ENCODE assay signal across 13 cellular contexts in the genomic region with DNA sequence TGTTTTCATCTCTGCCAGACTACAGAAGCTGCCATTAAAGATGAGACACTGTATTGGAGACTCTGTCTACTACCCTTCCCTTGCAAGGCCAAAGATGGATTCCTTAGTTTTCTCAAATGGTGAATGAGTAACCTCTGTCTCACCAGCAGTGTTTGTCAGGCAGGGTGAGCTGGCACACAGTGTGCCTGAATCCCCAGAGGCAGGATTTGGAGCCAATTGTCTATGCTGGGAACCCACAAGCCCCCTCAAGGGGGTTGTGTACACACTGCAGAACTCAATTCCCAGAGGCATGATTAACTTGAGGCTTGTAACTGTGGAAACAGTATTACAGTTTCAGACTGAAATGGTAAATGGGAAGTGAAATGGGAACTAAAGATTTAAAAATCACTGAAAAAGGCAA.
A peak's percentile ranks its signal among the peaks of the same experiment; 100 is the strongest.
DNase-seq lines count a peak whose midpoint lies in the region; ATAC-seq and TF ChIP-seq lines count a peak whose summit lies in the region.
"Had no signal": no experiment of that assay in that cellular context is flagged by ENCODE, and none has a peak within 500 bp of the region (broad histone marks: within the 10 kb centered on the region; RNA-seq: fewer than 3 reads in every experiment).

No MANE protein-coding gene starts in this region.

- H3K79me2 ChIP-seq in neural progenitor cell (ENCODE audit: low read depth), result no peaks in the 10 kb centered on the region

- no peak overlapping the region for H3K4me3 Mint-ChIP-seq in neural progenitor cell

- no peaks in the 10 kb centered on the region for H3K36me3 ChIP-seq in BLaER1 treated with 17β-estradiol and CSF1 and Interleukin-3, amounts not matched to agents 10 nM and 100 nM
- no peaks in the 10 kb centered on the region for H3K36me3 ChIP-seq in neural progenitor cell
- H3K36me3 ChIP-seq: cardiac muscle cell had no signal

- H3K9me3 Mint-ChIP-seq in neural progenitor cell, result no peaks in the 10 kb centered on the region
- H3K9me3 Mint-ChIP-seq: activated T-helper 2 cell treated with anti-CD3 and anti-CD28 coated beads, Interferon-gamma antibody, Interleukin-2, Interleukin-4, amounts not matched to agents 10 μg/mL and 5 μg/mL and 100 μg/mL, durations not matched to agents 14 hours and 24 hours and 36 hours had no signal

- no peaks in the 10 kb centered on the region for H3F3A ChIP-seq in neural progenitor cell (ENCODE audit: low read depth)

- no peak overlapping the region for H2AFZ ChIP-seq in neural progenitor cell (replicated peaks)

- H3K4me3 ChIP-seq in BLaER1 treated with 17β-estradiol and CSF1 and Interleukin-3, amounts not matched to agents 10 nM and 100 nM, result no peak overlapping the region
- no peak overlapping the region for H3K4me3 ChIP-seq in neural progenitor cell
- H3K4me3 ChIP-seq: cardiac muscle cell had no signal

- no peak for TF ChIP-seq CTCF in neural progenitor cell (IDR thresholded peaks at IDR 0.05)

- H3K9ac ChIP-seq in BLaER1 treated with 17β-estradiol and CSF1 and Interleukin-3, amounts not matched to agents 10 nM and 100 nM, result no peak overlapping the region
- no peak overlapping the region for H3K9ac ChIP-seq in neural progenitor cell

- peaks cover 12 to 39% (median 28%) of the 10 kb centered on the region in 10 experiments for H3K4me1 ChIP-seq in BLaER1 treated with 17β-estradiol and CSF1 and Interleukin-3, amounts not matched to agents 10 nM and 100 nM
- no peaks in the 10 kb centered on the region for H3K4me1 ChIP-seq in neural progenitor cell

- H3K4me1 Mint-ChIP-seq in neural progenitor cell, result peaks cover 4% of the 10 kb centered on the region

- H3K4me2 ChIP-seq in BLaER1 treated with 17β-estradiol and CSF1 and Interleukin-3, amounts not matched to agents 10 nM and 100 nM, result peak overlapping the region; percentile 54 to 81 (median 65)
- H3K4me2 ChIP-seq in neural progenitor cell, result no peak overlapping the region

- peaks cover 3% of the 10 kb centered on the region for H3K27me3 Mint-ChIP-seq in neural progenitor cell (ENCODE audit: insufficient read depth, low read depth)

- ATAC-seq in GM21529 (IDR thresholded peaks at IDR 0.05; ENCODE audit: unreplicated experiment) (no peak), SK-N-SH treated with all-trans-retinoic acid at 6 μM for 48 hours (no peak)

- H3K36me3 Mint-ChIP-seq in neural progenitor cell, result no peaks in the 10 kb centered on the region

- DNase-seq in NAMALWA (ENCODE audit: low spot score), result peak; percentile 6
- DNase-seq in brain pericyte (ENCODE audit: low read depth, low spot score), result peak; percentile 4
- peak; percentile 18 for DNase-seq in neural progenitor cell (ENCODE audit: low spot score)
- DNase-seq in NCI-H1694 treated with DMSO at 0.1 percent for 48 hours (lab: John Stamatoyannopoulos, UW), result no peak
- DNase-seq in GM19240 (ENCODE audit: insufficient read length, low spot score), result no peak
- DNase-seq: activated CD4-positive, alpha-beta T cell treated with anti-CD3 and anti-CD28 coated beads for 48 hours; stimulated activated CD4-positive, alpha-beta T cell treated with anti-CD3 and anti-CD28 coated beads, Interleukin-1b, Interleukin-23, amount 100 ng/mL, for 48 hours; stimulated activated naive CD4-positive, alpha-beta T cell treated with Interleukin-2 at 50 U/mL for 16 hours had no signal

- peaks cover 0 to 24% (median 12%) of the 10 kb centered on the region in 11 experiments; a peak in 12 of 22 replicates for H3K27me3 ChIP-seq in BLaER1 treated with 17β-estradiol and CSF1 and Interleukin-3, amounts not matched to agents 10 nM and 100 nM
- H3K27me3 ChIP-seq in neural progenitor cell, result no peaks in the 10 kb centered on the region
- H3K27me3 ChIP-seq: cardiac muscle cell had no signal

- H3K27ac ChIP-seq in BLaER1 treated with 17β-estradiol and CSF1 and Interleukin-3, amounts not matched to agents 10 nM and 100 nM, result peak overlapping the region in 1 of 11 experiments; percentile 9; a peak in 1 of 22 replicates
- no peak overlapping the region for H3K27ac ChIP-seq in neural progenitor cell
- H3K27ac ChIP-seq: cardiac muscle cell had no signal

- H3K27ac Mint-ChIP-seq in neural progenitor cell, result no peak overlapping the region
- H3K27ac Mint-ChIP-seq: activated T-helper 2 cell treated with anti-CD3 and anti-CD28 coated beads, Interferon-gamma antibody, Interleukin-2, Interleukin-4, amounts not matched to agents 10 μg/mL and 5 μg/mL and 100 μg/mL, durations not matched to agents 14 hours and 24 hours and 36 hours had no signal

- peaks cover 0 to 3% (median 0%) of the 10 kb centered on the region in 11 experiments; a peak in 5 of 22 replicates for H3K9me3 ChIP-seq in BLaER1 treated with 17β-estradiol and CSF1 and Interleukin-3, amounts not matched to agents 10 nM and 100 nM (replicated peaks in 1 of 11)
- no peaks in the 10 kb centered on the region for H3K9me3 ChIP-seq in neural progenitor cell (ENCODE audit: low read depth)

- H4K20me1 ChIP-seq in BLaER1 treated with 17β-estradiol and CSF1 and Interleukin-3, amounts not matched to agents 10 nM and 100 nM, result no peaks in the 10 kb centered on the region
- no peaks in the 10 kb centered on the region for H4K20me1 ChIP-seq in neural progenitor cell (ENCODE audit: low read depth)

TF ChIP-seq in SK-N-SH treated with all-trans-retinoic acid at 6 μM for 48 hours, 23 proteins besides CTCF, POLR2A, EP300 and RAD21 (continues in another document):
- TF ChIP-seq ARNTL (CRISPR knock-in tag; IDR thresholded peaks at IDR 0.05; ENCODE audit: borderline replicate concordance, low read depth), result no peak
- TF ChIP-seq CSDC2 (CRISPR knock-in tag; IDR thresholded peaks at IDR 0.05), result no peak
- TF ChIP-seq, protein P1, sequence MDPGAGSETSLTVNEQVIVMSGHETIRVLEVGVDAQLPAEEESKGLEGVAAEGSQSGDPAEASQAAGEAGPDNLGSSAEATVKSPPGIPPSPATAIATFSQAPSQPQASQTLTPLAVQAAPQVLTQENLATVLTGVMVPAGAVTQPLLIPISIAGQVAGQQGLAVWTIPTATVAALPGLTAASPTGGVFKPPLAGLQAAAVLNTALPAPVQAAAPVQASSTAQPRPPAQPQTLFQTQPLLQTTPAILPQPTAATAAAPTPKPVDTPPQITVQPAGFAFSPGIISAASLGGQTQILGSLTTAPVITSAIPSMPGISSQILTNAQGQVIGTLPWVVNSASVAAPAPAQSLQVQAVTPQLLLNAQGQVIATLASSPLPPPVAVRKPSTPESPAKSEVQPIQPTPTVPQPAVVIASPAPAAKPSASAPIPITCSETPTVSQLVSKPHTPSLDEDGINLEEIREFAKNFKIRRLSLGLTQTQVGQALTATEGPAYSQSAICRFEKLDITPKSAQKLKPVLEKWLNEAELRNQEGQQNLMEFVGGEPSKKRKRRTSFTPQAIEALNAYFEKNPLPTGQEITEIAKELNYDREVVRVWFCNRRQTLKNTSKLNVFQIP (CRISPR knock-in tag; IDR thresholded peaks at IDR 0.05; ENCODE audit: borderline replicate concordance, low read depth), result no peak
- TF ChIP-seq ZNF8 (CRISPR knock-in tag; IDR thresholded peaks at IDR 0.05), result no peak
- TF ChIP-seq ZC3H10 (CRISPR knock-in tag; IDR thresholded peaks at IDR 0.05), result no peak
- TF ChIP-seq RARB (CRISPR knock-in tag; IDR thresholded peaks at IDR 0.05), result no peak
- no peak for TF ChIP-seq ZFP30 (CRISPR knock-in tag; IDR thresholded peaks at IDR 0.05)
- TF ChIP-seq CSRNP3 (CRISPR knock-in tag; IDR thresholded peaks at IDR 0.05), result no peak
- no peak for TF ChIP-seq TOX (CRISPR knock-in tag; IDR thresholded peaks at IDR 0.05; ENCODE audit: borderline replicate concordance)
- TF ChIP-seq ZNF565 (CRISPR knock-in tag; conservative IDR thresholded peaks at IDR 0.05; ENCODE audit: low read depth), result no peak
- no peak for TF ChIP-seq SNAI2 (CRISPR knock-in tag; IDR thresholded peaks at IDR 0.05)
- no peak for TF ChIP-seq ISL1 (CRISPR knock-in tag; IDR thresholded peaks at IDR 0.05)
- no peak for TF ChIP-seq TSHZ2 (CRISPR knock-in tag; IDR thresholded peaks at IDR 0.05)

Comparison
In these comparisons a context has a peak if more than half of its experiments do, and no peak if none do; other contexts are left out.
1. DNase-seq: peak in NAMALWA (single experiment), brain pericyte (single experiment) and neural progenitor cell (single experiment); none in NCI-H1694 treated with DMSO at 0.1 percent for 48 hours (single experiment) and GM19240 (single experiment).